ENCODE assay signal across 1 cellular context in genomic region chr11:67099841-67100324, GRCh38.
TF ChIP-seq lines count a peak whose summit lies in the region.

No MANE protein-coding gene starts in this region.

TF ChIP-seq in WTC11, 78 proteins besides CTCF, POLR2A, EP300 and RAD21 (continued from another document):
- TF ChIP-seq, protein P1, sequence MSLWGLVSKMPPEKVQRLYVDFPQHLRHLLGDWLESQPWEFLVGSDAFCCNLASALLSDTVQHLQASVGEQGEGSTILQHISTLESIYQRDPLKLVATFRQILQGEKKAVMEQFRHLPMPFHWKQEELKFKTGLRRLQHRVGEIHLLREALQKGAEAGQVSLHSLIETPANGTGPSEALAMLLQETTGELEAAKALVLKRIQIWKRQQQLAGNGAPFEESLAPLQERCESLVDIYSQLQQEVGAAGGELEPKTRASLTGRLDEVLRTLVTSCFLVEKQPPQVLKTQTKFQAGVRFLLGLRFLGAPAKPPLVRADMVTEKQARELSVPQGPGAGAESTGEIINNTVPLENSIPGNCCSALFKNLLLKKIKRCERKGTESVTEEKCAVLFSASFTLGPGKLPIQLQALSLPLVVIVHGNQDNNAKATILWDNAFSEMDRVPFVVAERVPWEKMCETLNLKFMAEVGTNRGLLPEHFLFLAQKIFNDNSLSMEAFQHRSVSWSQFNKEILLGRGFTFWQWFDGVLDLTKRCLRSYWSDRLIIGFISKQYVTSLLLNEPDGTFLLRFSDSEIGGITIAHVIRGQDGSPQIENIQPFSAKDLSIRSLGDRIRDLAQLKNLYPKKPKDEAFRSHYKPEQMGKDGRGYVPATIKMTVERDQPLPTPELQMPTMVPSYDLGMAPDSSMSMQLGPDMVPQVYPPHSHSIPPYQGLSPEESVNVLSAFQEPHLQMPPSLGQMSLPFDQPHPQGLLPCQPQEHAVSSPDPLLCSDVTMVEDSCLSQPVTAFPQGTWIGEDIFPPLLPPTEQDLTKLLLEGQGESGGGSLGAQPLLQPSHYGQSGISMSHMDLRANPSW (CRISPR knock-in tag; conservative IDR thresholded peaks at IDR 0.05; ENCODE audit: low read depth), result no peak
- no peak for TF ChIP-seq NR3C1 (CRISPR knock-in tag; conservative IDR thresholded peaks at IDR 0.05; ENCODE audit: low read depth)
- TF ChIP-seq MLX (CRISPR knock-in tag; IDR thresholded peaks at IDR 0.05), result no peak
- no peak for TF ChIP-seq ZBTB21 (CRISPR knock-in tag; IDR thresholded peaks at IDR 0.05; ENCODE audit: borderline replicate concordance)
- TF ChIP-seq NFATC4 (CRISPR knock-in tag; IDR thresholded peaks at IDR 0.05), result no peak
- no peak for TF ChIP-seq JUN (CRISPR knock-in tag; IDR thresholded peaks at IDR 0.05)
- TF ChIP-seq RORB (CRISPR knock-in tag; IDR thresholded peaks at IDR 0.05), result no peak
